In genomic region chr7:921071-921461, GRCh38 we compare ENCODE assay signal across 1 cellular context.
TF ChIP-seq lines count a peak whose summit lies in the region.

No MANE protein-coding gene starts in this region.

TF ChIP-seq in HepG2, 621 proteins besides CTCF, POLR2A, EP300 and RAD21:
- TF ChIP-seq U2AF2 (IDR thresholded peaks at IDR 0.05; ENCODE audit: low read depth, low read length) = no peak
- TF ChIP-seq HMG20B (CRISPR knock-in tag; conservative IDR thresholded peaks at IDR 0.05) = no peak
